Comparison of ENCODE assay signal across 8 cellular contexts in the genomic region with DNA sequence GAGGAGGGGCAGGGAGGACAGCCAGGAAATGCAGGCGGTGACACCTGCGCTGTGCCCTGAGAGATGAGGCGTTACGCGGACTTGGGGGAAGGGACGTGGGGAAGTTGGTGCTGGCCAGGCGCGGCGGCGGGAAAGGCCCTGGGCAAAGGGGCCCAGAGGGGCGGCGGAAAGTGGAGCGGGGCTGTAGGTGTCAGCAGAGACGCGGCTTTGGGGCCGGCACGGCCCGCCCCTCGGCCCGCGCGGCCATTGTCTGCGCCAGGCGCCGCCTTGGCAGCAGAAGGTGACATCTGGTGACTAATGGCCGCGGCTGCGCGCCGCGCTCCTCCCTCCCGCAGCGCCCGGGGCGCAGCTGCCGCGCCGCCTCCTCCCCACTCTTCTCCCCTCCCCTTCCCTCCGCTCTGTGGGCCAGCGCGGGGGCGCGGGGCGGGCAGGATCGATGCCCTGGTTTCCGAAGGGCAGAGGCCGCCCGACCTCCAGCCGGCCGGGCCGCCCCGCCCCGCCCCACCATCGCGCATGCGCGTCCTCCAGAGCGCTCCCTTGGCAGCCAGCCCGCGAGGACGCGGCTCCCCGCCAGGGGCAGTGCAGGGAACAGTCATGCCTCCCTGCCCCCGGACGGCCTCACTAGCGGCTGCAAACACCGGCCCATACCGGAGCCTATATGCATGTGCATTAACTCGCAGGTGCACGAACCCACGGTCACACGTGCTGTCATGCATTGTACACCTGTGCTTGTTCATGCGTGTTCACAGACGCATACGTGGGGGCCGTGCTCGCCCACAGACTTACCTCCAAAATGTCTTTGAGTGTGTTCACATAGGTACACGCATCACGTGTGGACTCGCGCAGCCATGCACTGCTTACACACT.
A peak's percentile ranks its signal among the peaks of the same experiment; 100 is the strongest.
DNase-seq lines count a peak whose midpoint lies in the region; ATAC-seq and TF ChIP-seq lines count a peak whose summit lies in the region.

No MANE protein-coding gene starts in this region.

- ATAC-seq in GM19023 (IDR thresholded peaks at IDR 0.05; ENCODE audit: unreplicated experiment) (peak; percentile 88), HG03196 (IDR thresholded peaks at IDR 0.05; ENCODE audit: unreplicated experiment) (peak; percentile 91), activated B cell treated with CpG ODN at 0.5 μM for 24 hours (ENCODE audit: low read depth) (peak; percentile 87)

- H3K4me3 ChIP-seq in AG10803 (ENCODE audit: low read length) = peak overlapping the region; percentile 78
- peak overlapping the region; percentile 44 for H3K4me3 ChIP-seq in kidney epithelial cell (ENCODE audit: low read depth, low read length)

- intact Hi-C loops in activated B cell treated with CpG ODN at 0.5 μM for 24 hours (cut with micrococcal nuclease) = loop anchor here (1.0 to 5.0 kb wide), 12 partner anchors 44 to 1886 kb away; partner anchors contain the start of genes POLR3A, RPS24 and ZMIZ1

- peaks cover 10% of the 10 kb centered on the region for H3K27me3 ChIP-seq in kidney epithelial cell (ENCODE audit: control insufficient read depth, insufficient read depth, low read length)

- peaks cover 3% of the 10 kb centered on the region for H3K36me3 Mint-ChIP-seq in activated B cell treated with CpG ODN at 0.5 μM for 24 hours (ENCODE audit: low read depth)

- H3K27me3 Mint-ChIP-seq in activated B cell treated with CpG ODN at 0.5 μM for 24 hours = no peaks in the 10 kb centered on the region

- peak overlapping the region; percentile 93 for H3K27ac Mint-ChIP-seq in activated B cell treated with CpG ODN at 0.5 μM for 24 hours

- H3K4me3 Mint-ChIP-seq in activated B cell treated with CpG ODN at 0.5 μM for 24 hours = peak overlapping the region; percentile 92

- CTCF ChIA-PET in activated B cell treated with CpG ODN at 0.5 μM for 24 hours (lab: Charles Lee) = interaction anchor here (1.0 to 3.6 kb wide), 3 partner anchors 256 to 892 kb away, joined by 3 to 15 read pairs (median 3); no protein-coding TSS in a partner anchor

- no peaks in the 10 kb centered on the region for H3K9me3 Mint-ChIP-seq in activated B cell treated with CpG ODN at 0.5 μM for 24 hours

- POLR2A ChIA-PET in activated B cell treated with CpG ODN at 0.5 μM for 24 hours (lab: Charles Lee) = interaction anchor here (0.6 to 1.3 kb wide), 5 partner anchors 11 to 1045 kb away, joined by 3 to 8 read pairs (median 4); no protein-coding TSS in a partner anchor

- DNase-seq in AG10803 (ENCODE audit: low read depth) = peak; percentile 93
- DNase-seq in NCI-H2227 treated with DMSO at 0.1 percent for 48 hours (lab: John Stamatoyannopoulos, UW) = peak; percentile 64
- peak; percentile 96 for DNase-seq in activated B cell treated with CpG ODN at 0.5 μM for 24 hours
- peak; percentile 95 for DNase-seq in central memory CD4-positive, alpha-beta T cell
- peak; percentile 50 for DNase-seq in kidney epithelial cell (ENCODE audit: low read depth)
- DNase-seq in stimulated activated CD4-positive, alpha-beta T cell treated with anti-CD3 and anti-CD28 coated beads, Interleukin-15, amount 100 ng/mL, for 24 hours = peak; percentile 96

- no peaks in the 10 kb centered on the region for H3K36me3 ChIP-seq in kidney epithelial cell (ENCODE audit: control insufficient read depth, insufficient read depth, low read length)

- TF ChIP-seq CTCF in AG10803 (conservative IDR thresholded peaks at IDR 0.05; ENCODE audit: low read length) (peak; percentile 50), activated B cell treated with CpG ODN at 0.5 μM for 24 hours (IDR thresholded peaks at IDR 0.05) (peak; percentile 44), kidney epithelial cell (IDR thresholded peaks at IDR 0.05; ENCODE audit: insufficient read depth, low read length, poor library complexity, severe bottlenecking) (peak; percentile 56)

- H3K4me1 Mint-ChIP-seq in activated B cell treated with CpG ODN at 0.5 μM for 24 hours = peaks cover 47% of the 10 kb centered on the region

Comparison
In these comparisons a context has a peak if more than half of its experiments do, and no peak if none do; other contexts are left out.
1. Peak in every context shown above with its lines: DNase-seq, ATAC-seq and H3K4me3 ChIP-seq.